ENCODE assay signal across 8 cellular contexts in genomic region chr2:127025357-127026062, GRCh38.
DNase-seq lines count a peak whose midpoint lies in the region; ATAC-seq and TF ChIP-seq lines count a peak whose summit lies in the region.

No MANE protein-coding gene starts in this region.

- DNase-seq in ACHN (peak; percentile 90), NCI-H526 (lab: John Stamatoyannopoulos, UW) (peak; percentile 28 to 70), endothelial cell (ENCODE audit: low spot score) (peak; percentile 84)
- peak; percentile 70 for DNase-seq in activated CD8-positive, alpha-beta memory T cell treated with anti-CD3 and anti-CD28 coated beads, Interleukin-2, amount 50 U/mL, for 4 hours
- peak; percentile 47 to 48 for DNase-seq in stimulated activated CD8-positive, alpha-beta memory T cell treated with anti-CD3 and anti-CD28 coated beads, Interleukin-2, amount 100 ng/mL, for 1 hour (ENCODE audit: low read depth in 2 of 2)

- peak overlapping the region; percentile 89 for H3K4me3 Mint-ChIP-seq in endothelial cell (ENCODE audit: unreplicated experiment)

- in situ Hi-C loops in ACHN (cut with HindIII; ENCODE audit: low pct_ligation_motif_present, low pct_unique_long_range_greater_than_20kb, low sequenced_read_pairs): no loop called here

- no peaks in the 10 kb centered on the region for H3K9me3 Mint-ChIP-seq in endothelial cell (ENCODE audit: unreplicated experiment)

- H3K4me3 ChIP-seq in mononuclear cell (ENCODE audit: low read length): peak overlapping the region; percentile 25

- H3K9me3 ChIP-seq in mononuclear cell (ENCODE audit: low read depth, low read length): no peaks in the 10 kb centered on the region

- H3K36me3 Mint-ChIP-seq in endothelial cell (ENCODE audit: low read depth, unreplicated experiment): no peaks in the 10 kb centered on the region

- H3K4me1 Mint-ChIP-seq in endothelial cell (ENCODE audit: unreplicated experiment): peaks cover 15% of the 10 kb centered on the region

- peaks cover 9% of the 10 kb centered on the region for H3K27me3 Mint-ChIP-seq in endothelial cell (ENCODE audit: unreplicated experiment)

- ATAC-seq in GM18867 (IDR thresholded peaks at IDR 0.05; ENCODE audit: unreplicated experiment) (peak; percentile 98), HG03095 (IDR thresholded peaks at IDR 0.05; ENCODE audit: unreplicated experiment) (peak; percentile 93)

- peaks cover 13% of the 10 kb centered on the region for H3K4me1 ChIP-seq in mononuclear cell (ENCODE audit: insufficient read depth, low read length)

- peak; percentile 28 for TF ChIP-seq CTCF in endothelial cell (IDR thresholded peaks at IDR 0.05; ENCODE audit: unreplicated experiment)

- H3K27ac Mint-ChIP-seq in endothelial cell (ENCODE audit: unreplicated experiment): peak overlapping the region; percentile 78

- peaks cover 40% of the 10 kb centered on the region for H3K27me3 ChIP-seq in mononuclear cell (ENCODE audit: insufficient read depth, low read length)

Comparison
In these comparisons a context has a peak if more than half of its experiments do, and no peak if none do; other contexts are left out.
1. Peak in every context shown above with its lines: DNase-seq, ATAC-seq and H3K4me3 ChIP-seq.